ENCODE assay signal across 12 cellular contexts in the genomic region with DNA sequence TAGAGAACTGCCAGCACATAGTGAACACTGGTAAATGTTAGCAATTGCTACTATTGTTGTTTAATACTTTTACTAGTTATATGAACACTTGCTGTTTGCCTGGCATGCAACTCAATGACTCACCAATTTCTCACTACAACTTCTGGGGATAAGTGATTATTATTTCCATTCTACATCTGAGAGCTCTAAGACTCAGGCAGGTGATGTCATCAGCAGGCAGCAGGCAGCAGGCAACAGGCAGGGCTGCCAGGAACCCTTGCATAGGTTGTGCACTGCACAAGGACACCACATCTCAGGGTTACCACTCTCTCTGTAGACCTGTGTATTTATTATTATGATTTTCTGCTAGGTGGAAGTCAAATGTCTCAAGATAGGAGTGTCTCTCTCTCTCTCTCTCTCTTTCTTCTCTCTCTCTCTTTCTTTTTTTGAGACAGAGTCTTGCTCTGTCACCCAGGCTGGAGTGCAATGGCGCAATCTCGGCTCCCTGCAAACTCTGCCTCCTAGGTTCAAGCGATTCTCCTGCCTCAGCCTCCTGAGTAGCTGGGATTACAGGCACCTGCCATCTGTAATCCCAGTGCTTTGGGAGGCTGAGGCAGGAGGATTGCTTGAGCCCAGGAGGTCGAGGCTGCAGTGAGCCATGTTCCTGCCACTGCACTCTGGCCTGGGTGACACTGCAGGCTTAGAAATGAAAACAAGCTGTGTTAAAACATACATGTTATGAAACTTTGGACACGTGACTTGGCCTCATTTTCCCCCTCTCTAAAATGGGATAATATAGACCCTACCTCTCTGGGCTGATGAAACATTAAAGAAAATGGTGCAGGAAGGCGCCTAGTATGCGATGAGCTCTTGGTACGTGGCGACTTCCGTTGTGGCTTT. TPM values are rescaled to one million over a fixed set of nuclear protein-coding genes. Genes with fewer than 3 reads are reported as not detected.
DNase-seq lines count a peak whose midpoint lies in the region; ATAC-seq and TF ChIP-seq lines count a peak whose summit lies in the region.
"Had no signal": no experiment of that assay in that cellular context is flagged by ENCODE, and none has a peak within 500 bp of the region (broad histone marks: within the 10 kb centered on the region; RNA-seq: fewer than 3 reads in every experiment).

No MANE protein-coding gene starts in this region.

- CTCF ChIA-PET in RWPE1 (lab: Yijun Ruan, JAX) = interaction anchor here (1.1 kb wide), 1 partner anchor 9 kb away, joined by 8 read pairs; no protein-coding TSS in a partner anchor

- H3K27me3 Mint-ChIP-seq in stimulated activated naive CD8-positive, alpha-beta T cell treated with anti-CD3 and anti-CD28 coated beads, Interleukin-15, amount 100 ng/mL, for 72 hours = no peaks in the 10 kb centered on the region

- no peak overlapping the region for H3K9ac ChIP-seq in smooth muscle cell (ENCODE audit: low read depth)

- peak; percentile 33 for DNase-seq in activated naive CD4-positive, alpha-beta T cell treated with Interleukin-2 at 50 U/mL for 16 hours
- no peak for DNase-seq in activated naive CD4-positive, alpha-beta T cell (lab: John Stamatoyannopoulos, UW)
- DNase-seq in RWPE1 (ENCODE audit: low spot score) = peak; percentile 63
- DNase-seq in epithelial cell of prostate (ENCODE audit: low read depth, low spot score) = peak; percentile 58
- DNase-seq in stimulated activated naive CD8-positive, alpha-beta T cell treated with anti-CD3 and anti-CD28 coated beads, Interleukin-15, amount 100 ng/mL, for 72 hours = no peak
- DNase-seq in smooth muscle cell (lab: John Stamatoyannopoulos, UW; ENCODE audit: unreplicated experiment) = no peak
- DNase-seq in iPS-NIHi7 (ENCODE audit: extremely low spot score) = no peak
- DNase-seq: dorsolateral prefrontal cortex, NCI-H2081 had no signal

- H3K9me3 ChIP-seq in smooth muscle cell (replicated peaks; ENCODE audit: low read depth) = no peaks in the 10 kb centered on the region
- H3K9me3 ChIP-seq: SJSA1 had no signal

- H3K4me2 ChIP-seq in smooth muscle cell = no peak overlapping the region

- no peaks in the 10 kb centered on the region for H4K20me1 ChIP-seq in smooth muscle cell (ENCODE audit: low read depth)

- H3K27me3 ChIP-seq in smooth muscle cell (ENCODE audit: low read depth) = no peaks in the 10 kb centered on the region
- H3K27me3 ChIP-seq: dorsolateral prefrontal cortex, SJSA1 had no signal

- TF ChIP-seq CTCF in RWPE1 (conservative IDR thresholded peaks at IDR 0.05; ENCODE audit: low read depth) (no peak), smooth muscle cell (IDR thresholded peaks at IDR 0.05; ENCODE audit: borderline replicate concordance, insufficient read depth, poor library complexity, severe bottlenecking) (no peak)

- no peak overlapping the region for H3K4me3 ChIP-seq in smooth muscle cell
- H3K4me3 ChIP-seq: dorsolateral prefrontal cortex, SJSA1 had no signal

- ATAC-seq in stimulated activated naive CD8-positive, alpha-beta T cell treated with anti-CD3 and anti-CD28 coated beads, Interleukin-15, amount 100 ng/mL, for 72 hours = peak; percentile 44
- no peak for ATAC-seq in HG02588 (IDR thresholded peaks at IDR 0.05; ENCODE audit: unreplicated experiment)

- H3K9me3 Mint-ChIP-seq in stimulated activated naive CD8-positive, alpha-beta T cell treated with anti-CD3 and anti-CD28 coated beads, Interleukin-15, amount 100 ng/mL, for 72 hours = no peaks in the 10 kb centered on the region

- no peaks in the 10 kb centered on the region for H3K36me3 ChIP-seq in smooth muscle cell (ENCODE audit: low read depth)
- H3K36me3 ChIP-seq: SJSA1 had no signal

- peaks cover 27% of the 10 kb centered on the region for H3K4me1 Mint-ChIP-seq in stimulated activated naive CD8-positive, alpha-beta T cell treated with anti-CD3 and anti-CD28 coated beads, Interleukin-15, amount 100 ng/mL, for 72 hours

- H3F3A ChIP-seq in smooth muscle cell (ENCODE audit: low read depth) = no peaks in the 10 kb centered on the region

- no peak overlapping the region for H3K4me3 Mint-ChIP-seq in stimulated activated naive CD8-positive, alpha-beta T cell treated with anti-CD3 and anti-CD28 coated beads, Interleukin-15, amount 100 ng/mL, for 72 hours
- H3K4me3 Mint-ChIP-seq: CD14-positive monocyte had no signal

- POLR2A ChIA-PET in RWPE1 (lab: Yijun Ruan, JAX; ENCODE audit: low non-redundant PET) = interaction anchor here (0.6 kb wide), 1 partner anchor 95 kb away, joined by 5 read pairs; no protein-coding TSS in a partner anchor

- H3K27ac ChIP-seq in RWPE1 (no peak overlapping the region), epithelial cell of prostate (no peak overlapping the region), smooth muscle cell (ENCODE audit: low read depth) (no peak overlapping the region)
- H3K27ac ChIP-seq: SJSA1 had no signal

- 83% methylated on average over 10 of the region's 10 CpGs for WGBS in smooth muscle cell (ENCODE audit: low lambda C conversion rate)

- no peak overlapping the region for H2AFZ ChIP-seq in smooth muscle cell (ENCODE audit: low read depth)

- peaks cover 10% of the 10 kb centered on the region for H3K4me1 ChIP-seq in smooth muscle cell (ENCODE audit: low read depth)
- H3K4me1 ChIP-seq: SJSA1 had no signal

- H3K79me2 ChIP-seq in smooth muscle cell (ENCODE audit: low read depth) = no peaks in the 10 kb centered on the region

- no peak overlapping the region for H3K27ac Mint-ChIP-seq in stimulated activated naive CD8-positive, alpha-beta T cell treated with anti-CD3 and anti-CD28 coated beads, Interleukin-15, amount 100 ng/mL, for 72 hours

RNA-seq across cellular contexts. Expression of gene HPN, which starts 22.7 kb away (rescaled TPM):
- 1.9 and 4.1 TPM in 2 replicates for total RNA-seq in smooth muscle cell
- 1.3 and 6.6 TPM in 2 replicates for polyA plus RNA-seq in smooth muscle cell
- total RNA-seq: SJSA1 had no signal
- polyA plus RNA-seq: CD14-positive monocyte had no signal

RNA-seq across cellular contexts. Expression of gene SCN1B, which starts 33.9 kb away (rescaled TPM):
- 0.99 and 3.3 TPM in 2 replicates for total RNA-seq in smooth muscle cell
- 2.2 and 4.6 TPM in 2 replicates for polyA plus RNA-seq in smooth muscle cell

RNA-seq across cellular contexts. Expression of gene FXYD3, which starts 51.4 kb away (rescaled TPM):
- 26.3 and 37.0 TPM in 2 replicates for total RNA-seq in smooth muscle cell
- polyA plus RNA-seq in smooth muscle cell = 23.0 and 67.1 TPM in 2 replicates
- total RNA-seq: SJSA1 had no signal
- polyA plus RNA-seq: CD14-positive monocyte had no signal

Comparison
In these comparisons a context has a peak if more than half of its experiments do, and no peak if none do; other contexts are left out.
1. DNase-seq: peak in activated naive CD4-positive, alpha-beta T cell treated with Interleukin-2 at 50 U/mL for 16 hours (single experiment), RWPE1 (single experiment) and epithelial cell of prostate (single experiment); none in activated naive CD4-positive, alpha-beta T cell (0 of 4), stimulated activated naive CD8-positive, alpha-beta T cell treated with anti-CD3 and anti-CD28 coated beads, Interleukin-15, amount 100 ng/mL, for 72 hours (0 of 2), smooth muscle cell (single experiment) and iPS-NIHi7 (single experiment).